38 cellular contexts compared by ENCODE assay signal in genomic region chr4:105563352-105563751, GRCh38. TPM values are rescaled to one million over a fixed set of nuclear protein-coding genes. Genes with fewer than 3 reads are reported as not detected.
"Had no signal": no experiment of that assay in that cellular context is flagged by ENCODE, and none has a peak within 500 bp of the region (broad histone marks: within the 10 kb centered on the region; RNA-seq: fewer than 3 reads in every experiment).

No MANE protein-coding gene starts in this region.

- DNase-seq: activated effector memory CD4-positive, alpha-beta T cell treated with anti-CD3 and anti-CD28 coated beads, Interleukin-2, amount 50 U/mL, for 16 hours; activated effector memory CD4-positive, alpha-beta T cell treated with Interleukin-2 at 50 U/mL for 16 hours; activated gamma-delta T cell; activated gamma-delta T cell treated with Interleukin-2 at 50 U/mL for 16 hours; activated naive CD4-positive, alpha-beta T cell; activated naive CD4-positive, alpha-beta T cell treated with anti-CD3 and anti-CD28 coated beads for 36 hours; activated naive CD4-positive, alpha-beta T cell treated with anti-CD3 and anti-CD28 coated beads, Interleukin-2, amount 10 ng/mL, durations not matched to agents 7 days and 5 days; activated naive CD4-positive, alpha-beta T cell treated with anti-CD3 and anti-CD28 coated beads, Interleukin-2, amount 50 U/mL, for 16 hours; activated naive CD4-positive, alpha-beta T cell treated with Interleukin-2 at 50 U/mL for 16 hours; activated naive CD8-positive, alpha-beta T cell treated with anti-CD3 and anti-CD28 coated beads for 36 hours; activated naive CD8-positive, alpha-beta T cell treated with anti-CD3 and anti-CD28 coated beads, Interleukin-2, amount 10 ng/mL, durations not matched to agents 7 days and 5 days; activated naive CD8-positive, alpha-beta T cell treated with anti-CD3 and anti-CD28 coated beads, Interleukin-2, amount 50 U/mL, for 24 hours; activated T-cell treated with anti-CD3 and anti-CD28 coated beads for 4 hours; activated T-cell treated with anti-CD3 and anti-CD28 coated beads, Interleukin-2, amount 50 U/mL, for 1 hour; activated T-cell treated with anti-CD3 and anti-CD28 coated beads, Interleukin-2, amount 50 U/mL, for 24 hours; activated T-cell treated with anti-CD3 and anti-CD28 coated beads, Interleukin-2, amount 50 U/mL, for 4 hours; activated T-cell treated with anti-CD3 and anti-CD28 coated beads, Interleukin-2, amount 50 U/mL, for 48 hours; activated T-cell treated with anti-CD3 and anti-CD28 coated beads, Interleukin-2, amount 50 U/mL, for 72 hours; adrenal gland; amniotic stem cell; amygdala; anterior cingulate cortex; aorta; body of pancreas; brain microvascular endothelial cell; caudate nucleus; central memory CD4-positive, alpha-beta T cell; cerebellar nuclear complex had no signal

- H3K4me1 ChIP-seq: adrenal gland, breast epithelium had no signal

- H3K27ac ChIP-seq: adrenal gland, ascending aorta, body of pancreas, brain microvascular endothelial cell, breast epithelium, cardiac muscle cell had no signal

- FAIRE-seq: astrocyte, bronchial epithelial cell had no signal

- H3K9me3 ChIP-seq: adrenal gland, ascending aorta, body of pancreas, breast epithelium had no signal

- ATAC-seq: activated naive CD4-positive, alpha-beta T cell treated with anti-CD3 and anti-CD28 coated beads, Interleukin-2, amount 50 U/mL, for 72 hours; activated naive CD8-positive, alpha-beta T cell treated with anti-CD3 and anti-CD28 coated beads, Interleukin-2, amount 50 U/mL, for 24 hours; activated T-cell treated with anti-CD3 and anti-CD28 coated beads, Interleukin-2, amount 50 U/mL, for 4 hours; activated T-cell treated with anti-CD3 and anti-CD28 coated beads, Interleukin-2, amount 50 U/mL, for 72 hours; activated T-helper 17 cell treated with anti-CD3 and anti-CD28 coated beads, Interleukin-2, amount 50 U/mL, for 72 hours; body of pancreas had no signal

- H3K36me3 ChIP-seq: adrenal gland, ascending aorta, brain microvascular endothelial cell, breast epithelium, cardiac muscle cell had no signal

- H3K27me3 ChIP-seq: adrenal gland, ascending aorta, body of pancreas, brain microvascular endothelial cell, breast epithelium had no signal

- H3K4me3 ChIP-seq: adrenal gland, ascending aorta, body of pancreas, breast epithelium, cardiac muscle cell had no signal

RNA-seq across cellular contexts. Expression of gene ARHGEF38, which starts 10.9 kb away (rescaled TPM):
- total RNA-seq: activated naive CD4-positive, alpha-beta T cell treated with anti-CD3 and anti-CD28 coated beads for 36 hours; activated naive CD4-positive, alpha-beta T cell treated with anti-CD3 and anti-CD28 coated beads, Interleukin-2, amount 50 U/mL, for 72 hours; activated naive CD8-positive, alpha-beta T cell treated with anti-CD3 and anti-CD28 coated beads for 36 hours; activated naive CD8-positive, alpha-beta T cell treated with anti-CD3 and anti-CD28 coated beads, Interleukin-2, amount 10 ng/mL, durations not matched to agents 7 days and 5 days; activated T-cell treated with anti-CD3 and anti-CD28 coated beads, Interleukin-2, amount 50 U/mL, for 4 hours; activated T-cell treated with anti-CD3 and anti-CD28 coated beads, Interleukin-2, amount 50 U/mL, for 72 hours; activated T-helper 1 cell treated with anti-CD3 and anti-CD28 coated beads, Interleukin-12 subunit alpha, Interleukin-12 subunit beta, Interleukin-2, Interleukin-4 antibody, amounts not matched to agents 30 ng/mL and 10 ng/mL and 1 ng/mL, durations not matched to agents 14 hours and 24 hours and 36 hours; activated T-helper 17 cell treated with anti-CD3 and anti-CD28 coated beads, Interleukin-2, amount 50 U/mL, for 72 hours; activated T-helper 2 cell treated with anti-CD3 and anti-CD28 coated beads, Interferon-gamma antibody, Interleukin-2, Interleukin-4, amounts not matched to agents 10 μg/mL and 5 μg/mL and 100 μg/mL, durations not matched to agents 14 hours and 24 hours and 36 hours; adrenal gland; aorta; ascending aorta; astrocyte; bronchial epithelial cell; cardiac muscle cell; cardiac septum had no signal
- polyA plus RNA-seq: adrenal gland had no signal
